Comparison of ENCODE assay signal across 16 cellular contexts in genomic region chr16:27334874-27335273, GRCh38. TPM values are rescaled to one million over a fixed set of nuclear protein-coding genes. Genes with fewer than 3 reads are reported as not detected.
A peak's percentile ranks its signal among the peaks of the same experiment; 100 is the strongest.
DNase-seq lines count a peak whose midpoint lies in the region; ATAC-seq and TF ChIP-seq lines count a peak whose summit lies in the region.
"Had no signal": no experiment of that assay in that cellular context is flagged by ENCODE, and none has a peak within 500 bp of the region (broad histone marks: within the 10 kb centered on the region; RNA-seq: fewer than 3 reads in every experiment).

No MANE protein-coding gene starts in this region.

- no peak overlapping the region for H3K4me3 ChIP-seq in lower lobe of right lung
- no peak overlapping the region for H3K4me3 ChIP-seq in uterus
- H3K4me3 ChIP-seq: cardiac muscle cell had no signal

- H3K9me3 ChIP-seq in lower lobe of right lung (no peaks in the 10 kb centered on the region), uterus (no peaks in the 10 kb centered on the region)

- no peak overlapping the region for H3K4me3 Mint-ChIP-seq in activated naive CD8-positive, alpha-beta T cell
- H3K4me3 Mint-ChIP-seq in activated naive CD8-positive, alpha-beta T cell treated with anti-CD3 and anti-CD28 coated beads for 36 hours = no peak overlapping the region

- ATAC-seq in lower lobe of right lung = no peak
- ATAC-seq in GM18519 (IDR thresholded peaks at IDR 0.05; ENCODE audit: low FRiP score, unreplicated experiment) = no peak
- ATAC-seq: activated naive CD4-positive, alpha-beta T cell treated with anti-CD3 and anti-CD28 coated beads, Interleukin-2, amount 50 U/mL, for 72 hours had no signal

- peaks cover 21% of the 10 kb centered on the region for H3K36me3 Mint-ChIP-seq in activated naive CD8-positive, alpha-beta T cell
- H3K36me3 Mint-ChIP-seq in activated naive CD8-positive, alpha-beta T cell treated with anti-CD3 and anti-CD28 coated beads for 36 hours = peaks cover 73% of the 10 kb centered on the region

- H3K27ac ChIP-seq in adipose tissue (ENCODE audit: low read depth, low read length) (peak overlapping the region; percentile 9), lower lobe of right lung (peak overlapping the region; percentile 48), uterus (peak overlapping the region; percentile 62 to 98)
- H3K27ac ChIP-seq: cardiac muscle cell had no signal

- no peaks in the 10 kb centered on the region for H3K27me3 Mint-ChIP-seq in activated naive CD8-positive, alpha-beta T cell
- H3K27me3 Mint-ChIP-seq in activated naive CD8-positive, alpha-beta T cell treated with anti-CD3 and anti-CD28 coated beads for 36 hours = no peaks in the 10 kb centered on the region

- intact Hi-C loops in lower lobe of right lung (cut with DNase I) (no loop called here), uterus (cut with DNase I; ENCODE audit: low total_unique reads) (no loop called here)

- TF ChIP-seq POLR2A in uterus (IDR thresholded peaks at IDR 0.05) = no peak

- H3K27me3 ChIP-seq in lower lobe of right lung (ENCODE audit: low read depth) (no peaks in the 10 kb centered on the region), uterus (no peaks in the 10 kb centered on the region)
- H3K27me3 ChIP-seq: cardiac muscle cell had no signal

- no peaks in the 10 kb centered on the region for H3K9me3 Mint-ChIP-seq in activated naive CD8-positive, alpha-beta T cell (ENCODE audit: low read depth)
- no peaks in the 10 kb centered on the region for H3K9me3 Mint-ChIP-seq in activated naive CD8-positive, alpha-beta T cell treated with anti-CD3 and anti-CD28 coated beads for 36 hours
- H3K9me3 Mint-ChIP-seq: activated naive CD4-positive, alpha-beta T cell treated with anti-CD3 and anti-CD28 coated beads, Interleukin-2, amount 50 U/mL, for 72 hours had no signal

- peaks cover 50% of the 10 kb centered on the region for H3K4me1 Mint-ChIP-seq in activated naive CD8-positive, alpha-beta T cell (ENCODE audit: low read depth)
- peaks cover 44% of the 10 kb centered on the region for H3K4me1 Mint-ChIP-seq in activated naive CD8-positive, alpha-beta T cell treated with anti-CD3 and anti-CD28 coated beads for 36 hours

- peaks cover 75% of the 10 kb centered on the region for H3K4me1 ChIP-seq in lower lobe of right lung
- H3K4me1 ChIP-seq in uterus = peaks cover 9 to 12% of the 10 kb centered on the region in 2 donors

- 77 to 85% (median 78%) methylated on average over 8 of the region's 8 CpGs for WGBS in adipose tissue, 3 donors

- TF ChIP-seq CTCF in lower lobe of right lung (IDR thresholded peaks at IDR 0.05) (no peak), uterus (IDR thresholded peaks at IDR 0.05) (no peak)

- H3K36me3 ChIP-seq in lower lobe of right lung = peaks cover 78% of the 10 kb centered on the region
- H3K36me3 ChIP-seq in uterus = no peaks in the 10 kb centered on the region

- DNase-seq in activated naive CD8-positive, alpha-beta T cell treated with anti-CD3 and anti-CD28 coated beads for 36 hours = no peak
- DNase-seq in lower lobe of right lung = no peak
- DNase-seq in uterus = no peak
- no peak for DNase-seq in HUDEP-2 (lab: John Stamatoyannopoulos, UW; ENCODE audit: unreplicated experiment in 76 of 76)
- DNase-seq in DMS79 treated with DMSO at 0.1 percent for 48 hours (lab: John Stamatoyannopoulos, UW) = no peak
- DNase-seq: effector CD8-positive, alpha-beta T cell; left colon; MM.1S; NCI-H187 treated with DMSO at 0.1 percent for 48 hours; right cardiac atrium; SHP77 had no signal

- peak overlapping the region; percentile 55 for H3K27ac Mint-ChIP-seq in activated naive CD8-positive, alpha-beta T cell
- no peak overlapping the region for H3K27ac Mint-ChIP-seq in activated naive CD8-positive, alpha-beta T cell treated with anti-CD3 and anti-CD28 coated beads for 36 hours

RNA-seq across cellular contexts. Expression of gene IL4R, which starts 21.1 kb away (rescaled TPM):
- total RNA-seq in activated naive CD8-positive, alpha-beta T cell treated with anti-CD3 and anti-CD28 coated beads for 36 hours = 100 to 1,000 TPM; 183 to 190 TPM
- 10 to 100 TPM; 13.5 to 49.3 (median 29.7) TPM for polyA plus RNA-seq in adipose tissue
- total RNA-seq in lower lobe of right lung (143 TPM), uterus (100 to 1,000 TPM in 1 of 4 donors, 10 to 100 TPM in 2, 1 to 10 TPM in 1; 9.4 to 137 (median 45.4) TPM)

Comparison
In these comparisons a context has a peak if more than half of its experiments do, and no peak if none do; other contexts are left out.
1. H3K27ac ChIP-seq: peak in every context shown above with its lines; median percentile 80 in uterus; 48 in lower lobe of right lung; 9 in adipose tissue.